Comparison of ENCODE assay signal across 15 cellular contexts in genomic region chr7:133688483-133689239, GRCh38.
DNase-seq lines count a peak whose midpoint lies in the region; ATAC-seq and TF ChIP-seq lines count a peak whose summit lies in the region.
"Had no signal": no experiment of that assay in that cellular context is flagged by ENCODE, and none has a peak within 500 bp of the region (broad histone marks: within the 10 kb centered on the region; RNA-seq: fewer than 3 reads in every experiment).

No MANE protein-coding gene starts in this region.

- H3K27me3 Mint-ChIP-seq in stimulated activated naive B cell treated with anti-CD40 and anti-IgM and Interleukin-4, amounts not matched to agents 10 μg/mL and 1 μg/mL and 100 μg/mL, for 72 hours: no peaks in the 10 kb centered on the region
- H3K27me3 Mint-ChIP-seq: stimulated activated naive CD8-positive, alpha-beta T cell treated with anti-CD3 and anti-CD28 coated beads, Interleukin-15, Interleukin-2, amounts not matched to agents 100 ng/mL and 50 ng/mL, for 24 hours had no signal

- no peaks in the 10 kb centered on the region for H3K27me3 ChIP-seq in RWPE2 (ENCODE audit: insufficient read depth, poor library complexity, severe bottlenecking)

- H3K36me3 Mint-ChIP-seq in stimulated activated naive B cell treated with anti-CD40 and anti-IgM and Interleukin-4, amounts not matched to agents 10 μg/mL and 1 μg/mL and 100 μg/mL, for 72 hours: peaks cover 10 to 15% of the 10 kb centered on the region in 2 donors

- intact Hi-C loops in Right ventricle myocardium inferior (cut with DNase I) (no loop called here), cardiac septum (cut with DNase I) (no loop called here)

- H3K4me3 ChIP-seq in RWPE2 (ENCODE audit: severe bottlenecking): no peak overlapping the region
- no peak overlapping the region for H3K4me3 ChIP-seq in fibroblast of mammary gland (ENCODE audit: control insufficient read depth, low read depth, low read length)

- ATAC-seq in Right ventricle myocardium inferior (peak; percentile 37), RWPE2 (ENCODE audit: low read depth) (peak; percentile 76)
- peak; percentile 29 to 46 for ATAC-seq in stimulated activated naive B cell treated with anti-CD40 and anti-IgM and Interleukin-4, amounts not matched to agents 10 μg/mL and 1 μg/mL and 100 μg/mL, for 72 hours (replicated peaks)

- peaks cover 8% of the 10 kb centered on the region for H3K4me1 ChIP-seq in RWPE2 (ENCODE audit: insufficient read depth, poor library complexity, severe bottlenecking)

- no peaks in the 10 kb centered on the region for H3K9me3 ChIP-seq in RWPE2 (ENCODE audit: severe bottlenecking)

- no peak for DNase-seq in Right ventricle myocardium inferior (ENCODE audit: missing footprints)
- DNase-seq in cardiac septum (ENCODE audit: low spot score): no peak
- DNase-seq in RWPE2 (ENCODE audit: low spot score): no peak
- peak; percentile 41 for DNase-seq in fibroblast of mammary gland (ENCODE audit: low read depth)
- no peak for DNase-seq in stimulated activated naive B cell treated with anti-CD40 and anti-IgM and Interleukin-4, amounts not matched to agents 10 μg/mL and 1 μg/mL and 100 μg/mL, for 72 hours
- DNase-seq in islet precursor cell: no peak
- no peak for DNase-seq in NCI-H748 treated with DMSO at 0.1 percent for 48 hours (lab: John Stamatoyannopoulos, UW)
- no peak for DNase-seq in DMS 273 (lab: John Stamatoyannopoulos, UW; ENCODE audit: unreplicated experiment)
- DNase-seq: anterior cingulate cortex; Karpas-422; left cardiac atrium; NCI-H526 treated with DMSO at 0.1 percent for 48 hours; stimulated activated CD4-positive, alpha-beta T cell treated with anti-CD3 and anti-CD28 coated beads, Interleukin-2, amount 100 ng/mL, for 24 hours; T-helper 2 cell had no signal

- no peak overlapping the region for H3K4me3 Mint-ChIP-seq in stimulated activated naive B cell treated with anti-CD40 and anti-IgM and Interleukin-4, amounts not matched to agents 10 μg/mL and 1 μg/mL and 100 μg/mL, for 72 hours
- H3K4me3 Mint-ChIP-seq: stimulated activated naive CD8-positive, alpha-beta T cell treated with anti-CD3 and anti-CD28 coated beads, Interleukin-15, Interleukin-2, amounts not matched to agents 100 ng/mL and 50 ng/mL, for 24 hours had no signal

- H3K36me3 ChIP-seq in RWPE2 (ENCODE audit: low read depth): no peaks in the 10 kb centered on the region

- H3K27ac Mint-ChIP-seq in stimulated activated naive B cell treated with anti-CD40 and anti-IgM and Interleukin-4, amounts not matched to agents 10 μg/mL and 1 μg/mL and 100 μg/mL, for 72 hours: no peak overlapping the region
- H3K27ac Mint-ChIP-seq: stimulated activated naive CD8-positive, alpha-beta T cell treated with anti-CD3 and anti-CD28 coated beads, Interleukin-15, Interleukin-2, amounts not matched to agents 100 ng/mL and 50 ng/mL, for 24 hours had no signal

- peaks cover 0 to 6% of the 10 kb centered on the region in 2 donors for H3K9me3 Mint-ChIP-seq in stimulated activated naive B cell treated with anti-CD40 and anti-IgM and Interleukin-4, amounts not matched to agents 10 μg/mL and 1 μg/mL and 100 μg/mL, for 72 hours
- H3K9me3 Mint-ChIP-seq: stimulated activated naive CD8-positive, alpha-beta T cell treated with anti-CD3 and anti-CD28 coated beads, Interleukin-15, Interleukin-2, amounts not matched to agents 100 ng/mL and 50 ng/mL, for 24 hours had no signal

- H3K4me1 Mint-ChIP-seq in stimulated activated naive B cell treated with anti-CD40 and anti-IgM and Interleukin-4, amounts not matched to agents 10 μg/mL and 1 μg/mL and 100 μg/mL, for 72 hours: peaks cover 2 to 15% of the 10 kb centered on the region in 2 donors

- TF ChIP-seq CTCF in RWPE2 (IDR thresholded peaks at IDR 0.05; ENCODE audit: poor library complexity, severe bottlenecking) (no peak), fibroblast of mammary gland (conservative IDR thresholded peaks at IDR 0.05; ENCODE audit: control insufficient read depth, insufficient read depth, low read depth, low read length) (no peak)

- no peak overlapping the region for H3K27ac ChIP-seq in RWPE2 (ENCODE audit: poor library complexity, severe bottlenecking)
